ENCODE assay signal across 14 cellular contexts in the genomic region with DNA sequence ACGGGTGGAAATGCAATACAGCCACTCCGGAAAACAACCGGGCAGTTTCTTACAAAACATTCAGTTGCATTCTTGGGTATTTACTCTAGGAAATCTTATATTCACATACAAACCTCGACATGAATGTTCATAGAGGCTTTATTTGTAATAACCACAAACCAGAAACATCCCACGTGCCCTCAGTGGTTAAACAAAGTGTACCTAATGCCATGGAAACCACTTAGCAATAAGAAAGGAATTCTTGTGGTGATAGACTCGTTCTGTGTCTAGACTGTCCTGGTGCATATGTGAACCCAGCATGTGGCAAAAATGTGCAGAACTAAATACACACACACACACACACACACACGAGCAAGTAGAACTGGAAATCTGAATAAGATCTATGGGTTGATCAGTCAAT.
DNase-seq lines count a peak whose midpoint lies in the region; ATAC-seq and TF ChIP-seq lines count a peak whose summit lies in the region.
"Had no signal": no experiment of that assay in that cellular context is flagged by ENCODE, and none has a peak within 500 bp of the region (broad histone marks: within the 10 kb centered on the region; RNA-seq: fewer than 3 reads in every experiment).

No MANE protein-coding gene starts in this region.

- H3K9ac ChIP-seq in SK-N-MC (ENCODE audit: insufficient read length), result no peak overlapping the region

- H3K4me3 ChIP-seq in breast epithelium, result no peak overlapping the region
- H3K4me3 ChIP-seq in SK-N-MC, result no peak overlapping the region
- H3K4me3 ChIP-seq in sigmoid colon, result no peak overlapping the region

- DNase-seq in MCF 10A (ENCODE audit: unreplicated experiment) (peak; percentile 45), breast epithelium (ENCODE audit: low spot score in 2 of 2) (no peak), SK-N-MC (ENCODE audit: low read depth, low spot score) (peak; percentile 70), fibroblast of the conjunctiva (ENCODE audit: low read depth) (peak; percentile 22), DMS53 treated with DMSO at 0.1 percent for 48 hours (lab: John Stamatoyannopoulos, UW; ENCODE audit: unreplicated experiment) (no peak), sigmoid colon (no peak), T1000 (lab: John Stamatoyannopoulos, UW) (no peak)
- DNase-seq: activated CD8-positive, alpha-beta T cell treated with anti-CD3 and anti-CD28 coated beads, Interleukin-2, amount 10 ng/mL, durations not matched to agents 7 days and 5 days; activated naive CD4-positive, alpha-beta T cell treated with anti-CD3 and anti-CD28 coated beads, Interleukin-2, amount 10 ng/mL, durations not matched to agents 7 days and 5 days; NCI-H1694; substantia nigra had no signal

- H3K27me3 Mint-ChIP-seq in MCF 10A (ENCODE audit: insufficient read depth, unreplicated experiment), result peaks cover 24% of the 10 kb centered on the region
- H3K27me3 Mint-ChIP-seq: activated naive CD4-positive, alpha-beta T cell treated with anti-CD3 and anti-CD28 coated beads, Interleukin-2, amount 10 ng/mL, durations not matched to agents 7 days and 5 days had no signal

- H3K4me3 Mint-ChIP-seq in MCF 10A (ENCODE audit: unreplicated experiment), result no peak overlapping the region
- H3K4me3 Mint-ChIP-seq: activated CD8-positive, alpha-beta T cell treated with anti-CD3 and anti-CD28 coated beads, Interleukin-2, amount 10 ng/mL, durations not matched to agents 7 days and 5 days; activated naive CD4-positive, alpha-beta T cell treated with anti-CD3 and anti-CD28 coated beads, Interleukin-2, amount 10 ng/mL, durations not matched to agents 7 days and 5 days; T-helper 2 cell treated with Interferon-gamma antibody and Interleukin-4, amounts not matched to agents 5 μg/mL and 100 μg/mL, for 36 hours had no signal

- H3K36me3 ChIP-seq in breast epithelium (no peaks in the 10 kb centered on the region), SK-N-MC (ENCODE audit: insufficient read depth, low read length) (no peaks in the 10 kb centered on the region), sigmoid colon (no peaks in the 10 kb centered on the region)

- TF ChIP-seq EP300 in sigmoid colon (IDR thresholded peaks at IDR 0.05), result no peak

- WGBS in sigmoid colon, 2 donors, result 46 to 51% methylated on average over 7 of the region's 7 CpGs

- no peaks in the 10 kb centered on the region for H3K36me3 Mint-ChIP-seq in MCF 10A (ENCODE audit: insufficient read depth, unreplicated experiment)
- H3K36me3 Mint-ChIP-seq: activated naive CD4-positive, alpha-beta T cell treated with anti-CD3 and anti-CD28 coated beads, Interleukin-2, amount 10 ng/mL, durations not matched to agents 7 days and 5 days had no signal

- H3K27me3 ChIP-seq in breast epithelium (peaks cover 0 to 46% of the 10 kb centered on the region in 2 donors), sigmoid colon (peaks cover 0 to 5% (median 0%) of the 10 kb centered on the region in 3 donors)

- CTCF ChIA-PET in MCF 10A (lab: Yijun Ruan, JAX), result no interaction called here

- H3K9me3 ChIP-seq in breast epithelium, result no peaks in the 10 kb centered on the region
- H3K9me3 ChIP-seq in SK-N-MC (ENCODE audit: low read depth, low read length), result no peaks in the 10 kb centered on the region
- H3K9me3 ChIP-seq in sigmoid colon, result no peaks in the 10 kb centered on the region

- POLR2A ChIA-PET in MCF 10A (lab: Yijun Ruan, JAX), result no interaction called here

- peak overlapping the region; percentile 93 for H3K27ac Mint-ChIP-seq in MCF 10A (ENCODE audit: low read depth, unreplicated experiment)
- H3K27ac Mint-ChIP-seq: activated CD8-positive, alpha-beta T cell treated with anti-CD3 and anti-CD28 coated beads, Interleukin-2, amount 10 ng/mL, durations not matched to agents 7 days and 5 days; activated naive CD4-positive, alpha-beta T cell treated with anti-CD3 and anti-CD28 coated beads, Interleukin-2, amount 10 ng/mL, durations not matched to agents 7 days and 5 days; progenitor cell of endocrine pancreas; T-helper 2 cell treated with Interferon-gamma antibody and Interleukin-4, amounts not matched to agents 5 μg/mL and 100 μg/mL, for 36 hours had no signal

- no peak for ATAC-seq in HG02852 (IDR thresholded peaks at IDR 0.05; ENCODE audit: unreplicated experiment)
- ATAC-seq: activated CD8-positive, alpha-beta T cell treated with anti-CD3 and anti-CD28 coated beads, Interleukin-2, amount 10 ng/mL, durations not matched to agents 7 days and 5 days had no signal

- intact Hi-C loops in MCF 10A (cut with micrococcal nuclease) (loop anchor here (2.0 to 5.0 kb wide), 2 partner anchors 427 to 1008 kb away; no protein-coding TSS in a partner anchor), breast epithelium (cut with DNase I; ENCODE audit: low total_unique reads) (no loop called here), sigmoid colon (cut with DNase I) (no loop called here)

- TF ChIP-seq POLR2A in breast epithelium (IDR thresholded peaks at IDR 0.05) (no peak), sigmoid colon (IDR thresholded peaks at IDR 0.05) (no peak)

- no peaks in the 10 kb centered on the region for H3K4me1 ChIP-seq in breast epithelium
- H3K4me1 ChIP-seq in sigmoid colon, result no peaks in the 10 kb centered on the region

- BruUV-seq in MCF 10A (replicated peaks; lab: Mats Ljungman, UMichigan), result no TSS peak

- peaks cover 9% of the 10 kb centered on the region for H3K9me3 Mint-ChIP-seq in MCF 10A (ENCODE audit: unreplicated experiment)
- H3K9me3 Mint-ChIP-seq: activated naive CD4-positive, alpha-beta T cell treated with anti-CD3 and anti-CD28 coated beads, Interleukin-2, amount 10 ng/mL, durations not matched to agents 7 days and 5 days; T-helper 2 cell treated with Interferon-gamma antibody and Interleukin-4, amounts not matched to agents 5 μg/mL and 100 μg/mL, for 36 hours had no signal

- H3K27ac ChIP-seq in breast epithelium (no peak overlapping the region), SK-N-MC (no peak overlapping the region), sigmoid colon (no peak overlapping the region)

- TF ChIP-seq CTCF in MCF 10A (IDR thresholded peaks at IDR 0.05; ENCODE audit: unreplicated experiment) (no peak), breast epithelium (IDR thresholded peaks at IDR 0.05) (no peak), sigmoid colon (IDR thresholded peaks at IDR 0.05) (no peak)

- peaks cover 54% of the 10 kb centered on the region for H3K4me1 Mint-ChIP-seq in MCF 10A (ENCODE audit: insufficient read depth, unreplicated experiment)
- H3K4me1 Mint-ChIP-seq: activated naive CD4-positive, alpha-beta T cell treated with anti-CD3 and anti-CD28 coated beads, Interleukin-2, amount 10 ng/mL, durations not matched to agents 7 days and 5 days had no signal

Comparison
In these comparisons a context has a peak if more than half of its experiments do, and no peak if none do; other contexts are left out.
1. DNase-seq: peak in MCF 10A (single experiment), SK-N-MC (single experiment) and fibroblast of the conjunctiva (single experiment); none in breast epithelium (0 of 2), DMS53 treated with DMSO at 0.1 percent for 48 hours (single experiment), sigmoid colon (single experiment) and T1000 (single experiment).